In genomic region chr5:131796793-131797693, GRCh38 we compare ENCODE assay signal across 1 cellular context.
TF ChIP-seq lines count a peak whose summit lies in the region.

Gene FNIP1, minus strand, starts transcription at chr5:131797017. Its CDS starts 96 bp downstream, at chr5:131796921.

TF ChIP-seq in HepG2, 621 proteins besides CTCF, POLR2A, EP300 and RAD21 (continued from another document and continues in another):
- peak; percentile 95 for TF ChIP-seq UBTF (CRISPR knock-in tag; IDR thresholded peaks at IDR 0.05)
- 0 out of 2 replicates have a peak, but pooled peaks have one; percentile 75 for TF ChIP-seq FOXO4 (CRISPR knock-in tag; conservative IDR thresholded peaks at IDR 0.05)
- TF ChIP-seq PHF20 (CRISPR knock-in tag; IDR thresholded peaks at IDR 0.05) = peak; percentile 77
- no peak for TF ChIP-seq NR2F6 (IDR thresholded peaks at IDR 0.05)
- TF ChIP-seq NR2F6 (CRISPR knock-in tag; IDR thresholded peaks at IDR 0.05) = peak; percentile 51
- TF ChIP-seq ETV6 (CRISPR knock-in tag; conservative IDR thresholded peaks at IDR 0.05) = 0 out of 2 replicates have a peak, but pooled peaks have one; percentile 62
- peak; percentile 87 for TF ChIP-seq ZNF280B (CRISPR knock-in tag; IDR thresholded peaks at IDR 0.05; ENCODE audit: borderline replicate concordance)
- TF ChIP-seq KAT2B (IDR thresholded peaks at IDR 0.05; ENCODE audit: borderline replicate concordance, low read depth, low read length) = no peak
- 0 out of 2 replicates have a peak, but pooled peaks have one; percentile 76 for TF ChIP-seq ZNF224 (CRISPR knock-in tag; IDR thresholded peaks at IDR 0.05)
- TF ChIP-seq NR0B2 (CRISPR knock-in tag; IDR thresholded peaks at IDR 0.05) = peak; percentile 80; the same call in 1 of the 2 replicates
- 0 out of 2 replicates have a peak, but pooled peaks have one; percentile 71 for TF ChIP-seq CHCHD3 (CRISPR knock-in tag; IDR thresholded peaks at IDR 0.05)
- TF ChIP-seq KDM5B (CRISPR knock-in tag; IDR thresholded peaks at IDR 0.05; ENCODE audit: borderline replicate concordance) = peak; percentile 96
- TF ChIP-seq KDM3A (CRISPR knock-in tag; IDR thresholded peaks at IDR 0.05; ENCODE audit: low read depth) = peak; percentile 35; the same call in 1 of the 2 replicates
- peak; percentile 97 for TF ChIP-seq ZNF230 (CRISPR knock-in tag; IDR thresholded peaks at IDR 0.05)
- no peak for TF ChIP-seq ZNF747 (CRISPR knock-in tag; IDR thresholded peaks at IDR 0.05; ENCODE audit: borderline replicate concordance)
- TF ChIP-seq ZNF782 (CRISPR knock-in tag; IDR thresholded peaks at IDR 0.05; ENCODE audit: borderline replicate concordance) = peak; percentile 92; the same call in 1 of the 2 replicates
- no peak for TF ChIP-seq ATRX (CRISPR knock-in tag; IDR thresholded peaks at IDR 0.05; ENCODE audit: borderline replicate concordance)
- peak; percentile 93; the same call in 1 of the 2 replicates for TF ChIP-seq MTERF4 (CRISPR knock-in tag; IDR thresholded peaks at IDR 0.05)
- TF ChIP-seq ZNF441 (CRISPR knock-in tag; IDR thresholded peaks at IDR 0.05; ENCODE audit: borderline replicate concordance) = no peak; the same call in 1 of the 2 replicates
- TF ChIP-seq BORCS8-MEF2B (CRISPR knock-in tag; IDR thresholded peaks at IDR 0.05) = peak; percentile 56
- TF ChIP-seq SRF (IDR thresholded peaks at IDR 0.05; ENCODE audit: low read depth, low read length) = no peak
- peak; percentile 52 for TF ChIP-seq SOX5 (CRISPR knock-in tag; IDR thresholded peaks at IDR 0.05; ENCODE audit: borderline replicate concordance)
- TF ChIP-seq PLRG1 (conservative IDR thresholded peaks at IDR 0.05) = no peak
- TF ChIP-seq ZNF773 (CRISPR knock-in tag; IDR thresholded peaks at IDR 0.05; ENCODE audit: borderline replicate concordance) = no peak
- peak; percentile 11; the same call in 1 of the 2 replicates for TF ChIP-seq TIGD3 (CRISPR knock-in tag; IDR thresholded peaks at IDR 0.05; ENCODE audit: borderline replicate concordance)
- TF ChIP-seq ZSCAN30 (CRISPR knock-in tag; IDR thresholded peaks at IDR 0.05) = peak; percentile 92; the same call in 1 of the 2 replicates
- 0 out of 2 replicates have a peak, but pooled peaks have one; percentile 8 for TF ChIP-seq ZNF557 (CRISPR knock-in tag; IDR thresholded peaks at IDR 0.05)
- TF ChIP-seq ZFP1 (CRISPR knock-in tag; IDR thresholded peaks at IDR 0.05) = no peak; the same call in 1 of the 2 replicates
- TF ChIP-seq MXD4 (CRISPR knock-in tag; IDR thresholded peaks at IDR 0.05) = peak; percentile 89
- peak; percentile 86; the same call in 1 of the 2 replicates for TF ChIP-seq TOPORS (CRISPR knock-in tag; IDR thresholded peaks at IDR 0.05)
- peak; percentile 57; the same call in 1 of the 2 replicates for TF ChIP-seq IRX3 (CRISPR knock-in tag; IDR thresholded peaks at IDR 0.05; ENCODE audit: borderline replicate concordance, low read depth)
- TF ChIP-seq SMARCC2 (IDR thresholded peaks at IDR 0.05) = no peak
- peak; percentile 90 for TF ChIP-seq ZBTB38 (CRISPR knock-in tag; IDR thresholded peaks at IDR 0.05)
- TF ChIP-seq MTF2 (CRISPR knock-in tag; IDR thresholded peaks at IDR 0.05; ENCODE audit: borderline replicate concordance) = no peak
- TF ChIP-seq ZNF367 (CRISPR knock-in tag; IDR thresholded peaks at IDR 0.05; ENCODE audit: borderline replicate concordance) = no peak; the same call in 1 of the 2 replicates
- no peak for TF ChIP-seq RORA (CRISPR knock-in tag; IDR thresholded peaks at IDR 0.05)
- TF ChIP-seq ZNF44 (CRISPR knock-in tag; IDR thresholded peaks at IDR 0.05) = no peak
- peak; percentile 15 for TF ChIP-seq SNAI1 (CRISPR knock-in tag; IDR thresholded peaks at IDR 0.05; ENCODE audit: borderline replicate concordance)
- no peak for TF ChIP-seq CEBPZ (IDR thresholded peaks at IDR 0.05; ENCODE audit: low read length)
- peak; percentile 15; the same call in 1 of the 2 replicates for TF ChIP-seq ONECUT2 (CRISPR knock-in tag; IDR thresholded peaks at IDR 0.05)
- peak; percentile 46; the same call in 1 of the 2 replicates for TF ChIP-seq ZNF460 (CRISPR knock-in tag; IDR thresholded peaks at IDR 0.05; ENCODE audit: borderline replicate concordance)
- TF ChIP-seq MTA1 (CRISPR knock-in tag; IDR thresholded peaks at IDR 0.05; ENCODE audit: borderline replicate concordance) = peak; percentile 81
- peak; percentile 44; the same call in 1 of the 2 replicates for TF ChIP-seq NFKBIZ (CRISPR knock-in tag; IDR thresholded peaks at IDR 0.05)
- no peak for TF ChIP-seq EZH2 (conservative IDR thresholded peaks at IDR 0.05; ENCODE audit: low read depth, low read length)
- peak; percentile 66; the same call in 1 of the 2 replicates for TF ChIP-seq MYNN (CRISPR knock-in tag; IDR thresholded peaks at IDR 0.05; ENCODE audit: low read depth)
- TF ChIP-seq GTF2F1 (IDR thresholded peaks at IDR 0.05; ENCODE audit: low read length) = 0 out of 2 replicates have a peak, but pooled peaks have one; percentile 48
- TF ChIP-seq LBX2 (CRISPR knock-in tag; IDR thresholded peaks at IDR 0.05; ENCODE audit: borderline replicate concordance) = no peak
- TF ChIP-seq ZBTB21 (CRISPR knock-in tag; IDR thresholded peaks at IDR 0.05) = 0 out of 2 replicates have a peak, but pooled peaks have one; percentile 20
- TF ChIP-seq ZNF333 (CRISPR knock-in tag; IDR thresholded peaks at IDR 0.05; ENCODE audit: borderline replicate concordance) = peak; percentile 48; the same call in 1 of the 2 replicates
- TF ChIP-seq ZNF615 (CRISPR knock-in tag; IDR thresholded peaks at IDR 0.05; ENCODE audit: borderline replicate concordance) = no peak; the same call in 1 of the 2 replicates
